Comparison of ENCODE assay signal across 12 cellular contexts in genomic region chr1:199102239-199102638, GRCh38.
DNase-seq lines count a peak whose midpoint lies in the region; ATAC-seq, FAIRE-seq and TF ChIP-seq lines count a peak whose summit lies in the region.
"Had no signal": no experiment of that assay in that cellular context is flagged by ENCODE, and none has a peak within 500 bp of the region (broad histone marks: within the 10 kb centered on the region; RNA-seq: fewer than 3 reads in every experiment).

No MANE protein-coding gene starts in this region.

- H3K27me3 ChIP-seq in GM06990 (replicated peaks; ENCODE audit: control insufficient read depth, insufficient read depth, low read length) (no peaks in the 10 kb centered on the region), psoas muscle (ENCODE audit: insufficient read depth in 3 of 3, low read length in 2 of 3) (no peaks in the 10 kb centered on the region)
- H3K27me3 ChIP-seq: BLaER1 treated with 17β-estradiol and CSF1 and Interleukin-3, amounts not matched to agents 10 nM and 100 nM had no signal

- no peaks in the 10 kb centered on the region for H3K36me3 ChIP-seq in GM06990 (ENCODE audit: control insufficient read depth, insufficient read depth, low read length)
- H3K36me3 ChIP-seq in psoas muscle (ENCODE audit: insufficient read depth in 1 of 2, low read depth in 1 of 2), result no peaks in the 10 kb centered on the region
- H3K36me3 ChIP-seq: BLaER1 treated with 17β-estradiol and CSF1 and Interleukin-3, amounts not matched to agents 10 nM and 100 nM had no signal

- peaks cover under 1 to 14% (median 8%) of the 10 kb centered on the region in 3 donors for H3K36me3 Mint-ChIP-seq in immature natural killer cell

- ATAC-seq in GM18868 (IDR thresholded peaks at IDR 0.05; ENCODE audit: unreplicated experiment) (peak; percentile 96), GM21825 (IDR thresholded peaks at IDR 0.05; ENCODE audit: unreplicated experiment) (peak; percentile 78), HG03520 (IDR thresholded peaks at IDR 0.05; ENCODE audit: unreplicated experiment) (peak; percentile 69), psoas muscle (no peak)

- H3K27me3 Mint-ChIP-seq in immature natural killer cell (ENCODE audit: low read depth in 3 of 3), result peaks cover 0 to 4% (median 2%) of the 10 kb centered on the region in 3 donors

- 80 to 89% (median 83%) methylated on average over 3 of the region's 3 CpGs for WGBS in psoas muscle, 3 donors

- intact Hi-C loops in psoas muscle (cut with DNase I), result no loop called here

- no peak overlapping the region for H3K4me3 Mint-ChIP-seq in immature natural killer cell

- no peak for TF ChIP-seq CTCF in GM06990 (IDR thresholded peaks at IDR 0.05; ENCODE audit: insufficient read depth, low read length, poor library complexity, severe bottlenecking)
- TF ChIP-seq CTCF in psoas muscle (IDR thresholded peaks at IDR 0.05), result no peak

- H3K4me1 ChIP-seq in psoas muscle, result no peaks in the 10 kb centered on the region

- DNase-seq in GM06990 (ENCODE audit: extremely low read depth, insufficient read length) (peak; percentile 37), psoas muscle (no peak), urothelium cell line (ENCODE audit: low spot score) (no peak), immature natural killer cell (no peak)
- DNase-seq in central memory CD4-positive, alpha-beta T cell, result no peak
- DNase-seq: activated CD8-positive, alpha-beta memory T cell treated with anti-CD3 and anti-CD28 coated beads for 24 hours; retina had no signal

- peaks cover 0 to 7% of the 10 kb centered on the region in 2 donors for H3K4me1 Mint-ChIP-seq in immature natural killer cell

- no peak for FAIRE-seq in urothelium cell line (lab: Jason Lieb, UNC)

- H3K27ac Mint-ChIP-seq in immature natural killer cell, result no peak overlapping the region

- no peak overlapping the region for H3K4me3 ChIP-seq in GM06990 (replicated peaks; ENCODE audit: low read depth, low read length)
- H3K4me3 ChIP-seq in psoas muscle, result no peak overlapping the region
- H3K4me3 ChIP-seq: BLaER1 treated with 17β-estradiol and CSF1 and Interleukin-3, amounts not matched to agents 10 nM and 100 nM; coronary artery had no signal

- peaks cover 0 to 8% (median under 1%) of the 10 kb centered on the region in 6 donors for H3K9me3 Mint-ChIP-seq in immature natural killer cell

- H3K9me3 ChIP-seq in psoas muscle, result no peaks in the 10 kb centered on the region

- H3K27ac ChIP-seq in psoas muscle, result no peak overlapping the region
- H3K27ac ChIP-seq: coronary artery had no signal

Comparison
In these comparisons a context has a peak if more than half of its experiments do, and no peak if none do; other contexts are left out.
1. ATAC-seq: peak in GM18868 (single experiment), GM21825 (single experiment) and HG03520 (single experiment); none in psoas muscle (0 of 4).